ENCODE assay signal across 8 cellular contexts in the genomic region with DNA sequence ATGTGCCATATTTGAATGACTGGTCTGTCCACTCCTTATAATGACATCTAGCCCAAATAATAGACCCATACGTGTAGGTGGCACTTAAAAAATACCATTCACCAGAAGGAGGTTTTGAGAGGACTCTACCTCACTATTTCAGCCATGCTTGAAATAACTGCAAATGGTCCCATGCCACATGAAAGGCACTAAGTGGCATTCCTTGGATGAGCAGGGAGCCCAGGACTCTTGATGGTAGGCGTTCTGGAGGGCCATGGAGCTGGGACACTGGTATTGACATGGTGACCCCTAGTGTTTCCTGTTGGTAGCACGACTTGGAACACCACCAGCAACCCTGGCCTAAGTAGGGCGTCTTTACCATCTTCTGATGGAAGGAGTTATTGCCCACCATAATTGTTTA.
DNase-seq lines count a peak whose midpoint lies in the region; ATAC-seq, FAIRE-seq and TF ChIP-seq lines count a peak whose summit lies in the region.

No MANE protein-coding gene starts in this region.

- TF ChIP-seq RAD21 in liver (IDR thresholded peaks at IDR 0.05), result peak; percentile 97 to 98

- intact Hi-C loops in upper lobe of right lung (cut with DNase I), result loop anchor here (10.0 kb wide), 1 partner anchor 362 kb away; no protein-coding TSS in a partner anchor

- H3K4me1 ChIP-seq in liver (ENCODE audit: control insufficient read depth in 4 of 4, insufficient read depth in 4 of 4, low read length in 3 of 4), result no peaks in the 10 kb centered on the region
- no peaks in the 10 kb centered on the region for H3K4me1 ChIP-seq in upper lobe of right lung

- no peak overlapping the region for H3K4me3 ChIP-seq in liver (ENCODE audit: low read depth in 1 of 3, low read length in 3 of 3)
- no peak overlapping the region for H3K4me3 ChIP-seq in upper lobe of right lung

- H3K27ac ChIP-seq in liver (ENCODE audit: low read depth in 1 of 2, low read length in 2 of 2), result no peak overlapping the region
- no peak overlapping the region for H3K27ac ChIP-seq in upper lobe of right lung

- peak; percentile 49 for TF ChIP-seq CTCF in D721Med (IDR thresholded peaks at IDR 0.05; ENCODE audit: insufficient read depth, missing control alignments)
- peak; percentile 70 for TF ChIP-seq CTCF in liver (IDR thresholded peaks at IDR 0.05; ENCODE audit: low read depth, low read length, missing input control)
- TF ChIP-seq CTCF in upper lobe of right lung (IDR thresholded peaks at IDR 0.05), result peak; percentile 75

- H3K9me3 ChIP-seq in liver (ENCODE audit: control insufficient read depth in 4 of 4, low read length in 3 of 4) (no peaks in the 10 kb centered on the region), upper lobe of right lung (no peaks in the 10 kb centered on the region)

- no peak overlapping the region for H3K9ac ChIP-seq in liver (ENCODE audit: low read depth in 1 of 2, low read length in 2 of 2)

- H3K36me3 ChIP-seq in liver (ENCODE audit: control insufficient read depth in 4 of 4, insufficient read depth in 3 of 4, low read depth in 1 of 4, low read length in 3 of 4), result no peaks in the 10 kb centered on the region
- no peaks in the 10 kb centered on the region for H3K36me3 ChIP-seq in upper lobe of right lung

- DNase-seq in D721Med (ENCODE audit: insufficient read length, low spot score) (peak; percentile 19), HPDE6-E6E7 (ENCODE audit: extremely low spot score) (peak; percentile 91), RCC 7860 (ENCODE audit: low spot score) (peak; percentile 33), dermis blood vessel endothelial cell (peak; percentile 88), upper lobe of right lung (peak; percentile 71)

- ATAC-seq in GM19372 (IDR thresholded peaks at IDR 0.05; ENCODE audit: low read depth, unreplicated experiment), result peak; percentile 80
- ATAC-seq in upper lobe of right lung, result peak; percentile 99
- no peak for ATAC-seq in GM18517 (IDR thresholded peaks at IDR 0.05; ENCODE audit: unreplicated experiment)

- 30% methylated on average over 4 of the region's 4 CpGs for WGBS in liver

- H3K27me3 ChIP-seq in liver (ENCODE audit: control insufficient read depth in 4 of 4, insufficient read depth in 4 of 4, low read length in 3 of 4) (no peaks in the 10 kb centered on the region), upper lobe of right lung (no peaks in the 10 kb centered on the region)

- no peak for FAIRE-seq in D721Med (lab: Jason Lieb, UNC)
- no peak for FAIRE-seq in RCC 7860 (lab: Jason Lieb, UNC)

TF ChIP-seq in liver, 16 proteins besides CTCF, POLR2A, EP300 and RAD21:
- TF ChIP-seq FOXA1 (IDR thresholded peaks at IDR 0.05) (peak; percentile 52), RXRA (IDR thresholded peaks at IDR 0.05) (peak in 1 of 2 donors; percentile 7), FOXA2 (IDR thresholded peaks at IDR 0.05) (no peak), NR2F2 (IDR thresholded peaks at IDR 0.05) (peak; percentile 32)
- TF ChIP-seq, protein P1, sequence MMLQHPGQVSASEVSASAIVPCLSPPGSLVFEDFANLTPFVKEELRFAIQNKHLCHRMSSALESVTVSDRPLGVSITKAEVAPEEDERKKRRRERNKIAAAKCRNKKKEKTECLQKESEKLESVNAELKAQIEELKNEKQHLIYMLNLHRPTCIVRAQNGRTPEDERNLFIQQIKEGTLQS (IDR thresholded peaks at IDR 0.05), result no peak

Comparison
In these comparisons a context has a peak if more than half of its experiments do, and no peak if none do; other contexts are left out.
1. DNase-seq: peak in every context shown above with its lines; median percentile 91 in HPDE6-E6E7; 88 in dermis blood vessel endothelial cell; 71 in upper lobe of right lung; 33 in RCC 7860; 19 in D721Med.